In genomic region chr22:30969532-30970355, GRCh38 we compare ENCODE assay signal across 8 cellular contexts. TPM values are rescaled to one million over a fixed set of nuclear protein-coding genes. Genes with fewer than 3 reads are reported as not detected.
A peak's percentile ranks its signal among the peaks of the same experiment; 100 is the strongest.
DNase-seq lines count a peak whose midpoint lies in the region; ATAC-seq and TF ChIP-seq lines count a peak whose summit lies in the region.

No MANE protein-coding gene starts in this region.

- H3K36me3 Mint-ChIP-seq in IgD-negative memory B cell (peaks cover 28% of the 10 kb centered on the region), endodermal cell (ENCODE audit: low read depth) (peaks cover 67% of the 10 kb centered on the region)

- peak overlapping the region; percentile 81 for H3K9ac ChIP-seq in endodermal cell (ENCODE audit: extremely low read depth, low read length, poor library complexity, severe bottlenecking)
- H3K9ac ChIP-seq in mucosa of stomach (ENCODE audit: low read length) = peak overlapping the region; percentile 87

- H3K27ac Mint-ChIP-seq in IgD-negative memory B cell = peak overlapping the region; percentile 90 to 99 (median 98)
- H3K27ac Mint-ChIP-seq in endodermal cell = peak overlapping the region; percentile 87

- peaks cover 64% of the 10 kb centered on the region for H3K36me3 ChIP-seq in endodermal cell (ENCODE audit: control insufficient read depth, insufficient read depth, low read length)
- H3K36me3 ChIP-seq in mucosa of stomach (ENCODE audit: control insufficient read depth, insufficient read depth, low read length) = no peaks in the 10 kb centered on the region
- peaks cover 42% of the 10 kb centered on the region for H3K36me3 ChIP-seq in thoracic aorta

- H3K9me3 ChIP-seq in endodermal cell (ENCODE audit: control insufficient read depth, low read length) (peaks cover 59% of the 10 kb centered on the region), mucosa of stomach (ENCODE audit: control insufficient read depth, low read length) (peaks cover 4% of the 10 kb centered on the region), thoracic aorta (peaks cover 48% of the 10 kb centered on the region)

- H3K27ac ChIP-seq in endodermal cell (ENCODE audit: low read depth, low read length) (peak overlapping the region; percentile 88), thoracic aorta (peak overlapping the region; percentile 94 to 97)

- peak; percentile 35 for DNase-seq in ELF-1 (ENCODE audit: low read depth, low spot score)
- peak; percentile 11 to 14 for DNase-seq in activated CD4-positive, alpha-beta T cell treated with anti-CD3 and anti-CD28 coated beads for 24 hours (ENCODE audit: low read depth in 2 of 2)
- DNase-seq in endodermal cell = peak; percentile 74
- no peak for DNase-seq in thoracic aorta (ENCODE audit: low spot score)
- no peak for DNase-seq in LoVo (ENCODE audit: low spot score)

- H3K27me3 ChIP-seq in endodermal cell (ENCODE audit: control insufficient read depth, insufficient read depth, low read length, poor library complexity, severe bottlenecking) (no peaks in the 10 kb centered on the region), mucosa of stomach (ENCODE audit: control insufficient read depth, insufficient read depth, low read length) (no peaks in the 10 kb centered on the region), thoracic aorta (replicated peaks; ENCODE audit: insufficient read depth) (no peaks in the 10 kb centered on the region)

- H3K4me3 ChIP-seq in endodermal cell (ENCODE audit: low read length) = peak overlapping the region; percentile 97
- H3K4me3 ChIP-seq in mucosa of stomach (ENCODE audit: low read length) = peak overlapping the region; percentile 65
- H3K4me3 ChIP-seq in thoracic aorta = peak overlapping the region; percentile 95

- H3K27me3 Mint-ChIP-seq in IgD-negative memory B cell = no peaks in the 10 kb centered on the region
- H3K27me3 Mint-ChIP-seq in endodermal cell (ENCODE audit: insufficient read depth) = peaks cover 2% of the 10 kb centered on the region

- ATAC-seq in GM21526 (IDR thresholded peaks at IDR 0.05; ENCODE audit: low FRiP score, unreplicated experiment) = peak; percentile 33
- no peak for ATAC-seq in thoracic aorta (ENCODE audit: insufficient number of reproducible peaks, low FRiP score, low read depth)

- H3K4me1 Mint-ChIP-seq in IgD-negative memory B cell (peaks cover 33 to 60% (median 39%) of the 10 kb centered on the region in 3 donors), endodermal cell (peaks cover 25% of the 10 kb centered on the region)

- H3K4me3 Mint-ChIP-seq in IgD-negative memory B cell (peak overlapping the region; percentile 87 to 100 (median 97)), endodermal cell (peak overlapping the region; percentile 85)

- WGBS in endodermal cell (ENCODE audit: insufficient coverage in 1 of 2, insufficient read length in 1 of 2), 2 experiments = 2 to 9% methylated on average over 13 to 47 of the region's 49 CpGs

- H3K4me1 ChIP-seq in endodermal cell (ENCODE audit: control insufficient read depth, insufficient read depth, low read length) (no peaks in the 10 kb centered on the region), mucosa of stomach (ENCODE audit: control insufficient read depth, insufficient read depth, low read length) (peaks cover 10% of the 10 kb centered on the region), thoracic aorta (ENCODE audit: control insufficient read depth in 1 of 2, low read depth in 2 of 2) (peaks cover 13 to 39% of the 10 kb centered on the region in 2 donors)

- TF ChIP-seq CTCF in endodermal cell (conservative IDR thresholded peaks at IDR 0.05) (no peak), thoracic aorta (IDR thresholded peaks at IDR 0.05) (no peak)

- H3K9me3 Mint-ChIP-seq in IgD-negative memory B cell = peaks cover 10 to 27% (median 18%) of the 10 kb centered on the region in 3 donors
- H3K9me3 Mint-ChIP-seq in endodermal cell = peaks cover 61% of the 10 kb centered on the region

RNA-seq across cellular contexts. Expression of gene TUG1, which starts 0.7 kb away (rescaled TPM):
- polyA plus RNA-seq in IgD-negative memory B cell = 15.9 TPM
- total RNA-seq in endodermal cell (100 to 1,000 TPM; 113 to 123 TPM), thoracic aorta (100 to 1,000 TPM in 1 of 2 donors, 10 to 100 TPM in 1; 69.0 to 109 TPM)
- 113 TPM for polyA plus RNA-seq in endodermal cell (2013, experiment 1 of 2)
- polyA plus RNA-seq in endodermal cell (2013, experiment 2 of 2) = 105 TPM

RNA-seq across cellular contexts. Expression of gene MORC2, which starts 1.2 kb away (rescaled TPM):
- 5.9 TPM for polyA plus RNA-seq in IgD-negative memory B cell
- total RNA-seq in endodermal cell (10 to 100 TPM; 34.9 to 36.3 TPM), thoracic aorta (10 to 100 TPM; 16.7 to 27.5 TPM)
- 31.7 TPM for polyA plus RNA-seq in endodermal cell (2013, experiment 1 of 2)
- 36.8 TPM for polyA plus RNA-seq in endodermal cell (2013, experiment 2 of 2)

Comparison
In these comparisons a context has a peak if more than half of its experiments do, and no peak if none do; other contexts are left out.
1. DNase-seq: peak in ELF-1 (single experiment), activated CD4-positive, alpha-beta T cell treated with anti-CD3 and anti-CD28 coated beads for 24 hours (2 of 2) and endodermal cell (single experiment); none in thoracic aorta (single experiment) and LoVo (single experiment).
2. Peak in every context shown above with its lines, with median percentiles within 50 percentile points of each other: H3K4me3 ChIP-seq.